Comparison of ENCODE assay signal across 9 cellular contexts in the genomic region with DNA sequence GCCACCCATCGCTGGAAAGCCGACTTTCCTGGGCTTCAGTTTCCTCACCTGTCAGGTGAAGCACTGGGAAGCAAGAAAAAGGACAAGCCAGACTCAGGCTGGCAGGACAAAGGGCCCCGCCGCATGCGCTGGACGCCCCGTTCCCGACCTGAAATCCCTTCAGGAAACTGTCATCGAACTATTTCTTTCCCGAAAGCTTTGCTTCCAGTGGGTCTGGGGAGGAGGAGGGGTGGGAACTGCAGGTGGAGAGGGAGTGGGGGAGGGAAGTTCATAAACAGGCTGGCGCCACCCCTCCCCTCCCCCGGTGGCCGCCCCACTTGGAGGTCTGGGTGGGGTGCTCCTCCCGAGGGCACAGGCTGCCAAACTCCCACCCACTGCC.
DNase-seq lines count a peak whose midpoint lies in the region; ATAC-seq and TF ChIP-seq lines count a peak whose summit lies in the region.
"Had no signal": no experiment of that assay in that cellular context is flagged by ENCODE, and none has a peak within 500 bp of the region (broad histone marks: within the 10 kb centered on the region; RNA-seq: fewer than 3 reads in every experiment).

No MANE protein-coding gene starts in this region.

- no peak for TF ChIP-seq EP300 in SK-N-SH (IDR thresholded peaks at IDR 0.05; ENCODE audit: borderline replicate concordance in 1 of 2, low read depth in 1 of 2, low read length in 1 of 2)

- H3K27ac ChIP-seq in SK-N-SH (ENCODE audit: low read depth in 2 of 2, low read length in 1 of 2), result no peak overlapping the region
- H3K27ac ChIP-seq in ascending aorta, result no peak overlapping the region
- no peak overlapping the region for H3K27ac ChIP-seq in smooth muscle cell (ENCODE audit: low read depth)
- H3K27ac ChIP-seq in prostate gland, result no peak overlapping the region

- H3K4me1 ChIP-seq in SK-N-SH (ENCODE audit: control insufficient read depth in 1 of 2, insufficient read depth in 2 of 2, low read depth in 1 of 2, low read length in 1 of 2) (no peaks in the 10 kb centered on the region; a peak in 1 of 4 replicates), ascending aorta (no peaks in the 10 kb centered on the region), smooth muscle cell (ENCODE audit: low read depth) (peaks cover 6% of the 10 kb centered on the region), prostate gland (replicated peaks) (no peaks in the 10 kb centered on the region)

- H3K9me2 ChIP-seq in SK-N-SH, result no peaks in the 10 kb centered on the region

- H3K9ac ChIP-seq in SK-N-SH, result no peak overlapping the region
- H3K9ac ChIP-seq in smooth muscle cell (ENCODE audit: low read depth), result no peak overlapping the region

- CTCF ChIA-PET in SK-N-SH (lab: Yijun Ruan, JAX), result interaction anchor here (0.6 to 3.2 kb wide), 16 partner anchors 10 to 321 kb away, joined by 3 to 16 read pairs (median 4); no protein-coding TSS in a partner anchor

- POLR2A ChIA-PET in SK-N-SH (lab: Yijun Ruan, JAX), result no interaction called here

- no peak for TF ChIP-seq RAD21 in SK-N-SH (IDR thresholded peaks at IDR 0.05; ENCODE audit: low read length)

- ATAC-seq in SK-N-SH treated with all-trans-retinoic acid at 6 μM for 48 hours (no peak), left colon (peak; percentile 22)

- DNase-seq in SK-N-SH, result peak; percentile 17
- DNase-seq in ascending aorta (ENCODE audit: low spot score in 2 of 2), result no peak
- DNase-seq in left colon, result peak in 1 of 2 donors; percentile 5
- no peak for DNase-seq in smooth muscle cell (lab: John Stamatoyannopoulos, UW; ENCODE audit: unreplicated experiment)
- no peak for DNase-seq in prostate gland (ENCODE audit: low spot score)
- DNase-seq in NCI-H446 (lab: John Stamatoyannopoulos, UW), result no peak
- DNase-seq in kidney tubule cell (ENCODE audit: low spot score), result no peak
- DNase-seq: midbrain had no signal

- H3K79me2 ChIP-seq in SK-N-SH (ENCODE audit: insufficient read depth) (no peaks in the 10 kb centered on the region), smooth muscle cell (ENCODE audit: low read depth) (no peaks in the 10 kb centered on the region)

- H2AFZ ChIP-seq in SK-N-SH (ENCODE audit: low read depth) (no peak overlapping the region), smooth muscle cell (ENCODE audit: low read depth) (peak overlapping the region; percentile 23)

- H3K27me3 ChIP-seq in SK-N-SH (ENCODE audit: insufficient read depth), result no peaks in the 10 kb centered on the region
- H3K27me3 ChIP-seq in ascending aorta, result no peaks in the 10 kb centered on the region
- H3K27me3 ChIP-seq in smooth muscle cell (ENCODE audit: low read depth), result peaks cover 20% of the 10 kb centered on the region
- H3K27me3 ChIP-seq in prostate gland (replicated peaks; ENCODE audit: insufficient read depth), result no peaks in the 10 kb centered on the region

- 71% methylated on average over 12 of the region's 14 CpGs for WGBS in SK-N-SH (ENCODE audit: low lambda C conversion rate)
- 19% methylated on average over 10 of the region's 14 CpGs for WGBS in smooth muscle cell (ENCODE audit: low lambda C conversion rate)
- 11% methylated on average over 14 of the region's 14 CpGs for WGBS in prostate gland

- intact Hi-C loops in ascending aorta (cut with DNase I) (no loop called here), left colon (cut with DNase I, micrococcal nuclease) (no loop called here), prostate gland (cut with DNase I) (no loop called here)

- no peak overlapping the region for H3K4me2 ChIP-seq in SK-N-SH
- peak overlapping the region; percentile 81 for H3K4me2 ChIP-seq in smooth muscle cell

- no peak for TF ChIP-seq CTCF in SK-N-SH (IDR thresholded peaks at IDR 0.05)
- no peak for TF ChIP-seq CTCF in ascending aorta (IDR thresholded peaks at IDR 0.05)
- no peak for TF ChIP-seq CTCF in smooth muscle cell (IDR thresholded peaks at IDR 0.05; ENCODE audit: borderline replicate concordance, insufficient read depth, poor library complexity, severe bottlenecking)
- TF ChIP-seq CTCF in prostate gland (IDR thresholded peaks at IDR 0.05), result no peak

- no peak for TF ChIP-seq POLR2A in prostate gland (IDR thresholded peaks at IDR 0.05)

- no peak overlapping the region for H3K4me3 ChIP-seq in SK-N-SH (ENCODE audit: low read depth in 2 of 2, low read length in 1 of 2)
- peak overlapping the region; percentile 30 to 31 for H3K4me3 ChIP-seq in ascending aorta
- peak overlapping the region; percentile 43 for H3K4me3 ChIP-seq in smooth muscle cell
- peak overlapping the region in 1 of 2 donors; percentile 18 for H3K4me3 ChIP-seq in prostate gland

- H3K36me3 ChIP-seq in SK-N-SH (replicated peaks in 1 of 2; ENCODE audit: control insufficient read depth in 1 of 2, insufficient read depth in 2 of 2, low read length in 1 of 2) (no peaks in the 10 kb centered on the region), ascending aorta (no peaks in the 10 kb centered on the region), smooth muscle cell (ENCODE audit: low read depth) (no peaks in the 10 kb centered on the region), prostate gland (no peaks in the 10 kb centered on the region)

- no peaks in the 10 kb centered on the region for H4K20me1 ChIP-seq in SK-N-SH (ENCODE audit: insufficient read depth)
- no peaks in the 10 kb centered on the region for H4K20me1 ChIP-seq in smooth muscle cell (ENCODE audit: low read depth)

- H3F3A ChIP-seq in SK-N-SH (replicated peaks; ENCODE audit: insufficient read depth), result no peaks in the 10 kb centered on the region
- H3F3A ChIP-seq in smooth muscle cell (ENCODE audit: low read depth), result no peaks in the 10 kb centered on the region

- H3K9me3 ChIP-seq in SK-N-SH (no peaks in the 10 kb centered on the region), ascending aorta (no peaks in the 10 kb centered on the region), smooth muscle cell (replicated peaks; ENCODE audit: low read depth) (no peaks in the 10 kb centered on the region), prostate gland (no peaks in the 10 kb centered on the region)

TF ChIP-seq in SK-N-SH, 30 proteins besides CTCF, POLR2A, EP300 and RAD21 (continues in another document):
- TF ChIP-seq RXRA (IDR thresholded peaks at IDR 0.05; ENCODE audit: borderline replicate concordance, low read depth) (no peak), CHD2 (IDR thresholded peaks at IDR 0.05; ENCODE audit: low read length, partially characterized antibody) (no peak), MXI1 (IDR thresholded peaks at IDR 0.05; ENCODE audit: low read depth, low read length) (no peak)
- TF ChIP-seq, protein P1, sequence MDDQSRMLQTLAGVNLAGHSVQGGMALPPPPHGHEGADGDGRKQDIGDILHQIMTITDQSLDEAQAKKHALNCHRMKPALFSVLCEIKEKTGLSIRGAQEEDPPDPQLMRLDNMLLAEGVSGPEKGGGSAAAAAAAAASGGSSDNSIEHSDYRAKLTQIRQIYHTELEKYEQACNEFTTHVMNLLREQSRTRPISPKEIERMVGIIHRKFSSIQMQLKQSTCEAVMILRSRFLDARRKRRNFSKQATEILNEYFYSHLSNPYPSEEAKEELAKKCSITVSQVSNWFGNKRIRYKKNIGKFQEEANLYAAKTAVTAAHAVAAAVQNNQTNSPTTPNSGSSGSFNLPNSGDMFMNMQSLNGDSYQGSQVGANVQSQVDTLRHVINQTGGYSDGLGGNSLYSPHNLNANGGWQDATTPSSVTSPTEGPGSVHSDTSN (IDR thresholded peaks at IDR 0.05), result no peak
- TF ChIP-seq, protein P2, sequence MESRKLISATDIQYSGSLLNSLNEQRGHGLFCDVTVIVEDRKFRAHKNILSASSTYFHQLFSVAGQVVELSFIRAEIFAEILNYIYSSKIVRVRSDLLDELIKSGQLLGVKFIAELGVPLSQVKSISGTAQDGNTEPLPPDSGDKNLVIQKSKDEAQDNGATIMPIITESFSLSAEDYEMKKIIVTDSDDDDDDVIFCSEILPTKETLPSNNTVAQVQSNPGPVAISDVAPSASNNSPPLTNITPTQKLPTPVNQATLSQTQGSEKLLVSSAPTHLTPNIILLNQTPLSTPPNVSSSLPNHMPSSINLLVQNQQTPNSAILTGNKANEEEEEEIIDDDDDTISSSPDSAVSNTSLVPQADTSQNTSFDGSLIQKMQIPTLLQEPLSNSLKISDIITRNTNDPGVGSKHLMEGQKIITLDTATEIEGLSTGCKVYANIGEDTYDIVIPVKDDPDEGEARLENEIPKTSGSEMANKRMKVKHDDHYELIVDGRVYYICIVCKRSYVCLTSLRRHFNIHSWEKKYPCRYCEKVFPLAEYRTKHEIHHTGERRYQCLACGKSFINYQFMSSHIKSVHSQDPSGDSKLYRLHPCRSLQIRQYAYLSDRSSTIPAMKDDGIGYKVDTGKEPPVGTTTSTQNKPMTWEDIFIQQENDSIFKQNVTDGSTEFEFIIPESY (IDR thresholded peaks at IDR 0.05; ENCODE audit: borderline replicate concordance, low read depth), result no peak

TF ChIP-seq in SK-N-SH treated with all-trans-retinoic acid at 6 μM for 48 hours, 23 proteins besides CTCF, POLR2A, EP300 and RAD21 (continues in another document):
- TF ChIP-seq TOX (CRISPR knock-in tag; IDR thresholded peaks at IDR 0.05; ENCODE audit: borderline replicate concordance) (no peak), PPARA (CRISPR knock-in tag; IDR thresholded peaks at IDR 0.05; ENCODE audit: borderline replicate concordance) (no peak), ZNF70 (CRISPR knock-in tag; IDR thresholded peaks at IDR 0.05) (no peak)
- TF ChIP-seq, protein P3, sequence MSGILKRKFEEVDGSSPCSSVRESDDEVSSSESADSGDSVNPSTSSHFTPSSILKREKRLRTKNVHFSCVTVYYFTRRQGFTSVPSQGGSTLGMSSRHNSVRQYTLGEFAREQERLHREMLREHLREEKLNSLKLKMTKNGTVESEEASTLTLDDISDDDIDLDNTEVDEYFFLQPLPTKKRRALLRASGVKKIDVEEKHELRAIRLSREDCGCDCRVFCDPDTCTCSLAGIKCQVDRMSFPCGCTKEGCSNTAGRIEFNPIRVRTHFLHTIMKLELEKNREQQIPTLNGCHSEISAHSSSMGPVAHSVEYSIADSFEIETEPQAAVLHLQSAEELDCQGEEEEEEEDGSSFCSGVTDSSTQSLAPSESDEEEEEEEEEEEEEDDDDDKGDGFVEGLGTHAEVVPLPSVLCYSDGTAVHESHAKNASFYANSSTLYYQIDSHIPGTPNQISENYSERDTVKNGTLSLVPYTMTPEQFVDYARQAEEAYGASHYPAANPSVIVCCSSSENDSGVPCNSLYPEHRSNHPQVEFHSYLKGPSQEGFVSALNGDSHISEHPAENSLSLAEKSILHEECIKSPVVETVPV (CRISPR knock-in tag; IDR thresholded peaks at IDR 0.05), result no peak

Comparison
In these comparisons a context has a peak if more than half of its experiments do, and no peak if none do; other contexts are left out.
1. H3K4me3 ChIP-seq: peak in ascending aorta (2 of 2) and smooth muscle cell (single experiment); none in SK-N-SH (0 of 2).